19 cellular contexts compared by ENCODE assay signal in the genomic region with DNA sequence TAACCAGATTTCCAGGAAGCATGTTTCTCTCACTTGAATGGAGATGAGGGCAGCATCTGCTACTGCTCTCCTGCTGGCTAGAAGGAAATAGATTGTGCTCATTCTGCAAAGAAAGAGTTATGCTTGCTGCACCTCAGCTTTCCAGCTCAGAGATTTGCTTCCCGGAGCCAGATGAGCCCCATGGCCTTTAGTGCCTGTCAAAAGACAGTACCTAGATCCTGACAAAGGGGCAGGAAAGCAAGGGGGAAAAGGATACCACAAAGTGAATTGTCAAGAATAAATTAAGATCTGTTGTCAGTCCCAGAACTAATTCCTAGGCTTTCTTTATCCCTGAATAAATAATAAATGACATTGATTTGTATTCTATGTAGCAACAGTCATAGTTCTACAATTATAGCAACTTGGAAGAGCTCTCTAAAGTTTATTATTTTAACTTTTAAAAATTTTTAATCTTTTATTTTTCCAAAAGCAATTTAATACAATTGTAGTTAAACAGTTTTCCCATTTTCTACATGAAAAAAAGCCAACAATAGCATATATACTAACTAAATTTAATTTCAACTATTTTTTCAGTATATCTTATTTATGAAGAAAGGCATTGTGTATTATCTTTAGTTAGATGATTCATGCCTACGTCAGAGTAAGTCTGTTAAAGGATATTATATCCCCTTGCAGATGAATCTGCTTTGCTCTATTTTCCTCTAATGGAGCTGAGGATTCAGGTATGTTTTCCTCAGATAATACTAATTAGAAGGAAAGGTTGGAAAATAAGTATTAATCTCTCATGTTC.
A peak's percentile ranks its signal among the peaks of the same experiment; 100 is the strongest.
DNase-seq lines count a peak whose midpoint lies in the region; ATAC-seq and TF ChIP-seq lines count a peak whose summit lies in the region.
"Had no signal": no experiment of that assay in that cellular context is flagged by ENCODE, and none has a peak within 500 bp of the region (broad histone marks: within the 10 kb centered on the region; RNA-seq: fewer than 3 reads in every experiment).

No MANE protein-coding gene starts in this region.

- peaks cover 28% of the 10 kb centered on the region for H3K9me3 Mint-ChIP-seq in WTC11
- peaks cover 3% of the 10 kb centered on the region for H3K9me3 Mint-ChIP-seq in activated naive CD4-positive, alpha-beta T cell treated with anti-CD3 and anti-CD28 coated beads, Interleukin-2, amount 10 ng/mL, durations not matched to agents 7 days and 5 days

- intact Hi-C loops in sciatic nerve (cut with DNase I): no loop called here
- intact Hi-C loops in posterior vena cava (cut with DNase I): no loop called here

- H3K27me3 Mint-ChIP-seq in WTC11 (ENCODE audit: low read depth): no peaks in the 10 kb centered on the region
- H3K27me3 Mint-ChIP-seq in activated naive CD4-positive, alpha-beta T cell treated with anti-CD3 and anti-CD28 coated beads, Interleukin-2, amount 10 ng/mL, durations not matched to agents 7 days and 5 days: no peaks in the 10 kb centered on the region
- H3K27me3 Mint-ChIP-seq: stimulated activated naive CD8-positive, alpha-beta T cell treated with anti-CD3 and anti-CD28 coated beads, Interleukin-15, Interleukin-2, amounts not matched to agents 100 ng/mL and 50 ng/mL, for 24 hours had no signal

- ATAC-seq in WTC11: no peak
- peak; percentile 13 for ATAC-seq in sciatic nerve
- ATAC-seq in GM19328 (IDR thresholded peaks at IDR 0.05; ENCODE audit: unreplicated experiment): no peak
- ATAC-seq: activated T-cell treated with anti-CD3 and anti-CD28 coated beads, Interleukin-2, amount 50 U/mL, for 72 hours had no signal

- peak; percentile 61 for DNase-seq in NCI-H82 (lab: John Stamatoyannopoulos, UW)
- no peak for DNase-seq in NCI-H82 treated with DMSO at 0.1 percent for 48 hours (lab: John Stamatoyannopoulos, UW; ENCODE audit: unreplicated experiment)
- DNase-seq in WTC11 (ENCODE audit: low spot score): no peak
- peak; percentile 32 for DNase-seq in fibroblast of peridontal ligament (ENCODE audit: extremely low read depth)
- DNase-seq in sciatic nerve (ENCODE audit: low spot score): no peak
- no peak for DNase-seq in activated naive CD4-positive, alpha-beta T cell treated with anti-CD3 and anti-CD28 coated beads, Interleukin-2, amount 10 ng/mL, durations not matched to agents 7 days and 5 days
- no peak for DNase-seq in posterior vena cava (ENCODE audit: low spot score)
- DNase-seq: 8988T; activated CD4-positive, alpha-beta T cell treated with anti-CD3 and anti-CD28 coated beads, Interleukin-2, amount 10 ng/mL, durations not matched to agents 24 days and 14 days; activated T-cell treated with anti-CD3 and anti-CD28 coated beads, Interleukin-2, amount 50 U/mL, for 72 hours; adrenal gland; KBM-7; NCI-H146; NCI-H526 treated with DMSO at 0.1 percent for 48 hours; nucleus accumbens; small intestine; uterus had no signal

- TF ChIP-seq CTCF in WTC11 (IDR thresholded peaks at IDR 0.05): no peak

- CTCF ChIA-PET in WTC11 (lab: Charles Lee): interaction anchor here (1.5 kb wide), 1 partner anchor 48 kb away, joined by 4 read pairs; no protein-coding TSS in a partner anchor
- CTCF ChIA-PET in activated naive CD4-positive, alpha-beta T cell treated with anti-CD3 and anti-CD28 coated beads, Interleukin-2, amount 10 ng/mL, durations not matched to agents 7 days and 5 days (lab: Charles Lee): no interaction called here

- POLR2A ChIA-PET in WTC11 (lab: Charles Lee): no interaction called here

- H3K36me3 Mint-ChIP-seq in WTC11: peaks cover 26% of the 10 kb centered on the region
- no peaks in the 10 kb centered on the region for H3K36me3 Mint-ChIP-seq in activated naive CD4-positive, alpha-beta T cell treated with anti-CD3 and anti-CD28 coated beads, Interleukin-2, amount 10 ng/mL, durations not matched to agents 7 days and 5 days

- peaks cover 11% of the 10 kb centered on the region for H3K4me1 Mint-ChIP-seq in WTC11
- H3K4me1 Mint-ChIP-seq in activated naive CD4-positive, alpha-beta T cell treated with anti-CD3 and anti-CD28 coated beads, Interleukin-2, amount 10 ng/mL, durations not matched to agents 7 days and 5 days: no peaks in the 10 kb centered on the region
- H3K4me1 Mint-ChIP-seq: activated CD4-positive, alpha-beta T cell treated with anti-CD3 and anti-CD28 coated beads, Interleukin-2, amount 10 ng/mL, durations not matched to agents 24 days and 14 days had no signal

- H3K4me3 Mint-ChIP-seq in WTC11: no peak overlapping the region
- no peak overlapping the region for H3K4me3 Mint-ChIP-seq in activated naive CD4-positive, alpha-beta T cell treated with anti-CD3 and anti-CD28 coated beads, Interleukin-2, amount 10 ng/mL, durations not matched to agents 7 days and 5 days
- H3K4me3 Mint-ChIP-seq: activated CD4-positive, alpha-beta T cell treated with anti-CD3 and anti-CD28 coated beads, Interleukin-2, amount 10 ng/mL, durations not matched to agents 24 days and 14 days; activated T-cell treated with anti-CD3 and anti-CD28 coated beads, Interleukin-2, amount 50 U/mL, for 72 hours; stimulated activated naive CD8-positive, alpha-beta T cell treated with anti-CD3 and anti-CD28 coated beads, Interleukin-15, Interleukin-2, amounts not matched to agents 100 ng/mL and 50 ng/mL, for 24 hours had no signal

- peak overlapping the region; percentile 57; the same call in 1 of the 2 replicates for H3K27ac Mint-ChIP-seq in WTC11
- H3K27ac Mint-ChIP-seq in activated naive CD4-positive, alpha-beta T cell treated with anti-CD3 and anti-CD28 coated beads, Interleukin-2, amount 10 ng/mL, durations not matched to agents 7 days and 5 days: no peak overlapping the region
- H3K27ac Mint-ChIP-seq: activated CD4-positive, alpha-beta T cell treated with anti-CD3 and anti-CD28 coated beads, Interleukin-2, amount 10 ng/mL, durations not matched to agents 24 days and 14 days; activated T-cell treated with anti-CD3 and anti-CD28 coated beads, Interleukin-2, amount 50 U/mL, for 72 hours; stimulated activated naive CD8-positive, alpha-beta T cell treated with anti-CD3 and anti-CD28 coated beads, Interleukin-15, Interleukin-2, amounts not matched to agents 100 ng/mL and 50 ng/mL, for 24 hours had no signal

TF ChIP-seq in WTC11, 78 proteins besides CTCF, POLR2A, EP300 and RAD21 (continues in another document):
- no peak for TF ChIP-seq ZNF121 (CRISPR knock-in tag; IDR thresholded peaks at IDR 0.05)
- TF ChIP-seq USF2 (CRISPR knock-in tag; IDR thresholded peaks at IDR 0.05): no peak
- no peak for TF ChIP-seq ZNF219 (CRISPR knock-in tag; IDR thresholded peaks at IDR 0.05; ENCODE audit: borderline replicate concordance)
- TF ChIP-seq NR1H2 (CRISPR knock-in tag; IDR thresholded peaks at IDR 0.05): no peak
- no peak for TF ChIP-seq MYBL2 (CRISPR knock-in tag; IDR thresholded peaks at IDR 0.05)
- no peak for TF ChIP-seq NFYB (CRISPR knock-in tag; conservative IDR thresholded peaks at IDR 0.05; ENCODE audit: low read depth)
- TF ChIP-seq ZNF138 (CRISPR knock-in tag; conservative IDR thresholded peaks at IDR 0.05): no peak
- TF ChIP-seq, protein P1, sequence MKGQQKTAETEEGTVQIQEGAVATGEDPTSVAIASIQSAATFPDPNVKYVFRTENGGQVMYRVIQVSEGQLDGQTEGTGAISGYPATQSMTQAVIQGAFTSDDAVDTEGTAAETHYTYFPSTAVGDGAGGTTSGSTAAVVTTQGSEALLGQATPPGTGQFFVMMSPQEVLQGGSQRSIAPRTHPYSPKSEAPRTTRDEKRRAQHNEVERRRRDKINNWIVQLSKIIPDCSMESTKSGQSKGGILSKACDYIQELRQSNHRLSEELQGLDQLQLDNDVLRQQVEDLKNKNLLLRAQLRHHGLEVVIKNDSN (CRISPR knock-in tag; IDR thresholded peaks at IDR 0.05): no peak
- no peak for TF ChIP-seq CREM (CRISPR knock-in tag; IDR thresholded peaks at IDR 0.05)
- TF ChIP-seq, protein P2, sequence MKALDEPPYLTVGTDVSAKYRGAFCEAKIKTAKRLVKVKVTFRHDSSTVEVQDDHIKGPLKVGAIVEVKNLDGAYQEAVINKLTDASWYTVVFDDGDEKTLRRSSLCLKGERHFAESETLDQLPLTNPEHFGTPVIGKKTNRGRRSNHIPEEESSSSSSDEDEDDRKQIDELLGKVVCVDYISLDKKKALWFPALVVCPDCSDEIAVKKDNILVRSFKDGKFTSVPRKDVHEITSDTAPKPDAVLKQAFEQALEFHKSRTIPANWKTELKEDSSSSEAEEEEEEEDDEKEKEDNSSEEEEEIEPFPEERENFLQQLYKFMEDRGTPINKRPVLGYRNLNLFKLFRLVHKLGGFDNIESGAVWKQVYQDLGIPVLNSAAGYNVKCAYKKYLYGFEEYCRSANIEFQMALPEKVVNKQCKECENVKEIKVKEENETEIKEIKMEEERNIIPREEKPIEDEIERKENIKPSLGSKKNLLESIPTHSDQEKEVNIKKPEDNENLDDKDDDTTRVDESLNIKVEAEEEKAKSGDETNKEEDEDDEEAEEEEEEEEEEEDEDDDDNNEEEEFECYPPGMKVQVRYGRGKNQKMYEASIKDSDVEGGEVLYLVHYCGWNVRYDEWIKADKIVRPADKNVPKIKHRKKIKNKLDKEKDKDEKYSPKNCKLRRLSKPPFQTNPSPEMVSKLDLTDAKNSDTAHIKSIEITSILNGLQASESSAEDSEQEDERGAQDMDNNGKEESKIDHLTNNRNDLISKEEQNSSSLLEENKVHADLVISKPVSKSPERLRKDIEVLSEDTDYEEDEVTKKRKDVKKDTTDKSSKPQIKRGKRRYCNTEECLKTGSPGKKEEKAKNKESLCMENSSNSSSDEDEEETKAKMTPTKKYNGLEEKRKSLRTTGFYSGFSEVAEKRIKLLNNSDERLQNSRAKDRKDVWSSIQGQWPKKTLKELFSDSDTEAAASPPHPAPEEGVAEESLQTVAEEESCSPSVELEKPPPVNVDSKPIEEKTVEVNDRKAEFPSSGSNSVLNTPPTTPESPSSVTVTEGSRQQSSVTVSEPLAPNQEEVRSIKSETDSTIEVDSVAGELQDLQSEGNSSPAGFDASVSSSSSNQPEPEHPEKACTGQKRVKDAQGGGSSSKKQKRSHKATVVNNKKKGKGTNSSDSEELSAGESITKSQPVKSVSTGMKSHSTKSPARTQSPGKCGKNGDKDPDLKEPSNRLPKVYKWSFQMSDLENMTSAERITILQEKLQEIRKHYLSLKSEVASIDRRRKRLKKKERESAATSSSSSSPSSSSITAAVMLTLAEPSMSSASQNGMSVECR (CRISPR knock-in tag; IDR thresholded peaks at IDR 0.05; ENCODE audit: borderline replicate concordance): no peak

Comparison
In these comparisons a context has a peak if more than half of its experiments do, and no peak if none do; other contexts are left out.
1. DNase-seq: peak in NCI-H82 (single experiment) and fibroblast of peridontal ligament (single experiment); none in NCI-H82 treated with DMSO at 0.1 percent for 48 hours (single experiment), WTC11 (single experiment), sciatic nerve (single experiment), activated naive CD4-positive, alpha-beta T cell treated with anti-CD3 and anti-CD28 coated beads, Interleukin-2, amount 10 ng/mL, durations not matched to agents 7 days and 5 days (single experiment) and posterior vena cava (single experiment).